In genomic region chr16:87936016-87936374, GRCh38 we compare ENCODE assay signal across 1 cellular context.
TF ChIP-seq lines count a peak whose summit lies in the region.
"Not testable (repeated sequence)": the region's sequence is repeated elsewhere in the genome, so short reads cannot be mapped to it uniquely, and the experiment has no call there.

No MANE protein-coding gene starts in this region.

TF ChIP-seq in HepG2, 621 proteins besides CTCF, POLR2A, EP300 and RAD21:
- TF ChIP-seq REST (IDR thresholded peaks at IDR 0.05; ENCODE audit: borderline replicate concordance in 1 of 2, low read depth in 1 of 2, low read length in 2 of 2) (0 out of 4 replicates have a peak, but pooled peaks of 1 of the 2 experiments have one; percentile 1), U2AF2 (IDR thresholded peaks at IDR 0.05; ENCODE audit: low read depth, low read length) (0 out of 2 replicates have a peak, but pooled peaks have one; percentile 45), ZNF431 (CRISPR knock-in tag; IDR thresholded peaks at IDR 0.05; ENCODE audit: borderline replicate concordance, low read depth) (peak; percentile 3; the same call in 1 of the 2 replicates), CREB3 (CRISPR knock-in tag; IDR thresholded peaks at IDR 0.05) (0 out of 2 replicates have a peak, but pooled peaks have one; percentile 28), YY1 (IDR thresholded peaks at IDR 0.05; ENCODE audit: insufficient read depth, insufficient replicate concordance, low read depth, low read length) (peak; percentile 68), SMAD9 (CRISPR knock-in tag; IDR thresholded peaks at IDR 0.05) (0 out of 2 replicates have a peak, but pooled peaks have one; percentile 7), IRF1 (CRISPR knock-in tag; IDR thresholded peaks at IDR 0.05; ENCODE audit: low read depth) (0 out of 2 replicates have a peak, but pooled peaks have one; percentile 23), ZC3H4 (CRISPR knock-in tag; IDR thresholded peaks at IDR 0.05; ENCODE audit: borderline replicate concordance) (0 out of 2 replicates have a peak, but pooled peaks have one; percentile 1), SNAPC4 (CRISPR knock-in tag; IDR thresholded peaks at IDR 0.05) (0 out of 2 replicates have a peak, but pooled peaks have one; percentile 45), ZNF83 (CRISPR knock-in tag; IDR thresholded peaks at IDR 0.05; ENCODE audit: borderline replicate concordance) (0 out of 2 replicates have a peak, but pooled peaks have one; percentile 59), KDM5A (IDR thresholded peaks at IDR 0.05; ENCODE audit: borderline replicate concordance, low read length) (peak; percentile 77; the same call in 1 of the 2 replicates), ZNF543 (CRISPR knock-in tag; IDR thresholded peaks at IDR 0.05) (peak; percentile 20; the same call in 1 of the 2 replicates), E2F1 (CRISPR knock-in tag; IDR thresholded peaks at IDR 0.05) (0 out of 2 replicates have a peak, but pooled peaks have one; percentile 19), GTF3A (CRISPR knock-in tag; conservative IDR thresholded peaks at IDR 0.05) (0 out of 2 replicates have a peak, but pooled peaks have one; percentile 2), ZNF678 (CRISPR knock-in tag; IDR thresholded peaks at IDR 0.05) (0 out of 2 replicates have a peak, but pooled peaks have one; percentile 21), ZNF362 (CRISPR knock-in tag; IDR thresholded peaks at IDR 0.05; ENCODE audit: borderline replicate concordance) (peak; percentile 93), ZNF256 (CRISPR knock-in tag; conservative IDR thresholded peaks at IDR 0.05) (0 out of 2 replicates have a peak, but pooled peaks have one; percentile 16), ZHX2 (CRISPR knock-in tag; IDR thresholded peaks at IDR 0.05; ENCODE audit: borderline replicate concordance) (0 out of 2 replicates have a peak, but pooled peaks have one; percentile 50), ZNF737 (CRISPR knock-in tag; IDR thresholded peaks at IDR 0.05; ENCODE audit: borderline replicate concordance) (0 out of 2 replicates have a peak, but pooled peaks have one; percentile 74), ZNF101 (CRISPR knock-in tag; IDR thresholded peaks at IDR 0.05; ENCODE audit: borderline replicate concordance, low read depth) (0 out of 2 replicates have a peak, but pooled peaks have one; percentile 64)
- TF ChIP-seq ZHX2 (IDR thresholded peaks at IDR 0.05; ENCODE audit: low read depth), result not testable (repeated sequence)
